ENCODE assay signal across 8 cellular contexts in the genomic region with DNA sequence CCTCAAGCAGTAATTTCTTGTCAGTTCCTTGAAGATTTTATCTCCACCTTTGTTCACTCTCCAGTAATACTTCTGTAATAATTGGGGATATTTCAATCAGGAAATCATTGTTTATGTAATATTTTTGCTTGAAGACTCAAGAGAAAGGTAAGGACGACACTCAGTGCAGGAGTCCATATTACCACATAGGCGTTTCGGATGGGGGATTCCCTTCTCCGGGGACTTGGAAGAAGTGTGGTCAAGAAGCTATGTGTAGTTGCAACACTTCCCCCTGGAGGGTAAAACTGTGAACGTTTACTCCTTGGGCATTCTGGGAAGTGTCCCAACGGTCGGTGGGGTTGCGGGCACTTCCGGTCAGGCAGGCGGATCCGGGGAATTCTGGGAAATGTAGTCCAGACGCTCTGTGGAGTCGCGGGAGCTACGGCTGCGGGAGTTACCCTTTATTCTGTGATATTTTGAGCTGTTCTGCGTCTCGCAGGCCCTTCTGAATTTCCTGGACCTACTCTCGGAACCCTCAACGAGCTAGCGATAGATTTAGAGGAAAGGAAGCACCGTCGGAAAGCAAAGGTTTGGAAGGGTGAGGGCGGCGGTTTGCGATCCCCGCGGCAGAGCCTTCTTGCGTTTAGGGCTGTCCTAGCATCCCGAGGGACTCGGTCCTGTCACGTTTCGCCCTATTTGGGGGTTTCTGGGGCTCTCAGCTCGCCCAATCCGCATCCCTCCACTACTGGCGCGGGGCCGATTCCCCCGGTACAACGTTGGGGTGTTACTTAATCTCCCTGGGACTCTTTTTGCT. TPM values are rescaled to one million over a fixed set of nuclear protein-coding genes. Genes with fewer than 3 reads are reported as not detected.
DNase-seq lines count a peak whose midpoint lies in the region; ATAC-seq, FAIRE-seq and TF ChIP-seq lines count a peak whose summit lies in the region.

A gene (plus strand): TSS at position 395 of the 793 bp plus-strand sequence. CDS start 11,499 bp downstream, outside the sequence.

- no peaks in the 10 kb centered on the region for H3K9me2 ChIP-seq in SK-N-SH

- peak within 1 kb of the TSS; percentile 87 for H3K4me2 ChIP-seq in SK-N-SH

- in situ Hi-C loops in transverse colon (cut with MboI; ENCODE audit: low pct_ligation_motif_present in 1 of 4, low pct_unique_long_range_greater_than_20kb in 1 of 4, low sequenced_read_pairs in 3 of 4), result no loop called here

- H3K27me3 ChIP-seq in SK-N-SH (ENCODE audit: insufficient read depth) (no peaks in the 10 kb centered on the region), adrenal gland (no peaks in the 10 kb centered on the region), pancreas (no peaks in the 10 kb centered on the region), transverse colon (peaks cover 9% of the 10 kb centered on the region)

- H3K79me2 ChIP-seq in SK-N-SH (ENCODE audit: insufficient read depth), result peaks cover 6% of the 10 kb centered on the region; the same call in 1 of the 2 replicates

- peak; percentile 73 for FAIRE-seq in pancreas (lab: Jason Lieb, UNC)

- no peak for TF ChIP-seq EP300 in SK-N-SH (IDR thresholded peaks at IDR 0.05; ENCODE audit: borderline replicate concordance in 1 of 2, low read depth in 1 of 2, low read length in 1 of 2)
- no peak for TF ChIP-seq EP300 in transverse colon (IDR thresholded peaks at IDR 0.05; ENCODE audit: low read depth)

- H3K9ac ChIP-seq in SK-N-SH, result peak within 1 kb of the TSS; percentile 77

- CTCF ChIA-PET in SK-N-SH (lab: Yijun Ruan, JAX), result interaction anchor here (0.7 to 0.9 kb wide), 3 partner anchors 9 to 16 kb away, joined by 3 read pairs; a partner anchor contains a TSS

- TF ChIP-seq POLR2A in NB4 (IDR thresholded peaks at IDR 0.05; ENCODE audit: extremely low read depth, insufficient read length) (no peak), adrenal gland (IDR thresholded peaks at IDR 0.05) (peak in 1 of 2 donors; percentile 17), transverse colon (IDR thresholded peaks at IDR 0.05) (no peak)

- peak; percentile 91 for DNase-seq in GF-D8 (lab: John Stamatoyannopoulos, UW)
- peak; percentile 97 for DNase-seq in HCEC 1CT
- DNase-seq in NB4 (ENCODE audit: low read depth), result peak; percentile 95
- DNase-seq in SK-N-SH, result peak; percentile 87
- DNase-seq in adrenal gland, result peak; percentile 88 to 96 (median 94)
- DNase-seq in cardiac septum (ENCODE audit: low spot score), result peak; percentile 92
- DNase-seq in pancreas, result peak; percentile 84 to 93 (median 90)
- DNase-seq in transverse colon, result peak; percentile 90

- H3K4me1 ChIP-seq in SK-N-SH (ENCODE audit: control insufficient read depth in 1 of 2, insufficient read depth in 2 of 2, low read depth in 1 of 2, low read length in 1 of 2) (no peaks in the 10 kb centered on the region), adrenal gland (replicated peaks in 1 of 2) (no peaks in the 10 kb centered on the region), pancreas (no peaks in the 10 kb centered on the region), transverse colon (peaks cover 0 to 4% (median 2%) of the 10 kb centered on the region in 4 donors)

- TF ChIP-seq CTCF in NB4 (IDR thresholded peaks at IDR 0.05; ENCODE audit: low read depth, low read length), result no peak
- TF ChIP-seq CTCF in SK-N-SH (IDR thresholded peaks at IDR 0.05), result peak; percentile 43
- peak; percentile 15 to 63 (median 45) for TF ChIP-seq CTCF in adrenal gland (IDR thresholded peaks at IDR 0.05)
- TF ChIP-seq CTCF in pancreas (IDR thresholded peaks at IDR 0.05), result peak in 2 of 4 donors; percentile 17 to 27
- peak; percentile 29 to 54 (median 47) for TF ChIP-seq CTCF in transverse colon (IDR thresholded peaks at IDR 0.05)

- ATAC-seq in pancreas, result peak; percentile 99 to 100 (median 100)

- peaks cover 4 to 7% of the 10 kb centered on the region in 2 experiments for H3K36me3 ChIP-seq in SK-N-SH (replicated peaks in 1 of 2; ENCODE audit: control insufficient read depth in 1 of 2, insufficient read depth in 2 of 2, low read length in 1 of 2)
- no peaks in the 10 kb centered on the region for H3K36me3 ChIP-seq in adrenal gland (replicated peaks in 1 of 2)
- H3K36me3 ChIP-seq in pancreas, result no peaks in the 10 kb centered on the region
- H3K36me3 ChIP-seq in transverse colon, result no peaks in the 10 kb centered on the region

- WGBS in SK-N-SH (ENCODE audit: low lambda C conversion rate), result 2% methylated on average over 37 of the region's 40 CpGs
- 0 to 2% (median 0%) methylated on average over 27 to 40 of the region's 40 CpGs for WGBS in adrenal gland, 4 donors
- WGBS in pancreas, 2 donors, result 0 to 1% methylated on average over 40 of the region's 40 CpGs
- WGBS in transverse colon (ENCODE audit: low coverage in 1 of 2), 2 donors, result 2% methylated on average over 40 of the region's 40 CpGs; no CpG with 5 or more reads in 1 of the 2 donors

- no peaks in the 10 kb centered on the region for H4K20me1 ChIP-seq in SK-N-SH (ENCODE audit: insufficient read depth)

- peak within 1 kb of the TSS; percentile 30 to 85; a peak in 3 of 4 replicates for H3K27ac ChIP-seq in SK-N-SH (ENCODE audit: low read depth in 2 of 2, low read length in 1 of 2)
- peak within 1 kb of the TSS in 4 of 5 donors; percentile 49 to 72 (median 54) for H3K27ac ChIP-seq in adrenal gland
- peak within 1 kb of the TSS in 2 of 4 donors; percentile 25 to 66 for H3K27ac ChIP-seq in pancreas
- peak within 1 kb of the TSS; percentile 61 to 79 (median 68) for H3K27ac ChIP-seq in transverse colon

- TF ChIP-seq RAD21 in SK-N-SH (IDR thresholded peaks at IDR 0.05; ENCODE audit: low read length), result peak; percentile 35; the same call in 1 of the 2 replicates

- H3K9me3 ChIP-seq in SK-N-SH (peaks cover 6% of the 10 kb centered on the region; the same call in 1 of the 2 replicates), adrenal gland (replicated peaks in 1 of 3) (peaks cover 0 to 5% (median 0%) of the 10 kb centered on the region in 3 donors), pancreas (no peaks in the 10 kb centered on the region), transverse colon (peaks cover 16 to 25% of the 10 kb centered on the region in 2 donors)

- H3F3A ChIP-seq in SK-N-SH (replicated peaks; ENCODE audit: insufficient read depth), result no peaks in the 10 kb centered on the region

- intact Hi-C loops in adrenal gland (cut with DNase I) (no loop called here), cardiac septum (cut with DNase I) (loop anchor here (1.0 to 5.0 kb wide), 4 partner anchors 16 to 124 kb away; a partner anchor contains a TSS), pancreas (cut with DNase I) (no loop called here), transverse colon (cut with DNase I; ENCODE audit: low total_unique reads) (loop anchor here (2.0 kb wide), 1 partner anchor 16 kb away; a partner anchor contains a TSS)

- POLR2A ChIA-PET in SK-N-SH (lab: Yijun Ruan, JAX), result interaction anchor here (0.6 to 1.5 kb wide), 5 partner anchors 16 to 49 kb away, joined by 3 to 33 read pairs (median 4); a partner anchor contains a TSS

- peak within 1 kb of the TSS; percentile 97 for H2AFZ ChIP-seq in SK-N-SH (ENCODE audit: low read depth)

- H3K4me3 ChIP-seq in NB4 (ENCODE audit: low read depth, low read length), result peak within 1 kb of the TSS; percentile 70
- peak within 1 kb of the TSS; percentile 89 to 93 for H3K4me3 ChIP-seq in SK-N-SH (ENCODE audit: low read depth in 2 of 2, low read length in 1 of 2)
- peak within 1 kb of the TSS; percentile 58 to 85 (median 71) for H3K4me3 ChIP-seq in adrenal gland
- H3K4me3 ChIP-seq in pancreas, result peak within 1 kb of the TSS; percentile 51 to 82 (median 62)
- H3K4me3 ChIP-seq in transverse colon, result peak within 1 kb of the TSS; percentile 57 to 86 (median 71)

TF ChIP-seq in SK-N-SH, 30 proteins besides CTCF, POLR2A, EP300 and RAD21 (continues in another document):
- no peak; the same call in 1 of the 2 replicates for TF ChIP-seq TCF12 (IDR thresholded peaks at IDR 0.05)
- TF ChIP-seq, protein P1, sequence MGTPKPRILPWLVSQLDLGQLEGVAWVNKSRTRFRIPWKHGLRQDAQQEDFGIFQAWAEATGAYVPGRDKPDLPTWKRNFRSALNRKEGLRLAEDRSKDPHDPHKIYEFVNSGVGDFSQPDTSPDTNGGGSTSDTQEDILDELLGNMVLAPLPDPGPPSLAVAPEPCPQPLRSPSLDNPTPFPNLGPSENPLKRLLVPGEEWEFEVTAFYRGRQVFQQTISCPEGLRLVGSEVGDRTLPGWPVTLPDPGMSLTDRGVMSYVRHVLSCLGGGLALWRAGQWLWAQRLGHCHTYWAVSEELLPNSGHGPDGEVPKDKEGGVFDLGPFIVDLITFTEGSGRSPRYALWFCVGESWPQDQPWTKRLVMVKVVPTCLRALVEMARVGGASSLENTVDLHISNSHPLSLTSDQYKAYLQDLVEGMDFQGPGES (IDR thresholded peaks at IDR 0.05; ENCODE audit: low read depth, low read length), result no peak
- peak; percentile 38; the same call in 1 of the 2 replicates for TF ChIP-seq POLR2AphosphoS5 (IDR thresholded peaks at IDR 0.05; ENCODE audit: low read depth, low read length)

RNA-seq across cellular contexts. Expression of the gene that starts here (rescaled TPM):
- polyA plus RNA-seq in SK-N-SH (2012; rRNA removed) (0.64 and 1.7 TPM in 2 replicates), adrenal gland (1 to 10 TPM; 2.6 to 4.0 (median 3.1) TPM), pancreas (1 to 10 TPM in 1 of 2 donors, under 1 TPM in 1; 0.65 to 1.3 TPM)
- polyA plus RNA-seq in SK-N-SH (2012; cell fraction: cytosol; rRNA removed), result 1.1 and 1.7 TPM in 2 replicates
- polyA plus RNA-seq in SK-N-SH (2012; cell fraction: nucleus; rRNA removed), result 1.1 and 1.3 TPM in 2 replicates
- total RNA-seq in adrenal gland (10 to 100 TPM in 3 of 8 donors, 1 to 10 TPM in 5; 3.8 to 12.8 (median 7.1) TPM), cardiac septum (4.7 TPM), pancreas (1 to 10 TPM in 5 of 6 donors, under 1 TPM in 1; 0.98 to 3.9 (median 1.5) TPM), transverse colon (10 to 100 TPM in 1 of 4 donors, 1 to 10 TPM in 2, under 1 TPM in 1; 1.00 to 32.2 (median 3.7) TPM)

Comparison
In these comparisons a context has a peak if more than half of its experiments do, and no peak if none do; other contexts are left out.
1. intact Hi-C loops: an anchor here in cardiac septum (1.0 to 5.0 kb wide) and transverse colon (2.0 kb wide); none called in adrenal gland and pancreas.